In genomic region chr18:39039828-39040227, GRCh38 we compare ENCODE assay signal across 14 cellular contexts.
DNase-seq lines count a peak whose midpoint lies in the region; TF ChIP-seq lines count a peak whose summit lies in the region.
"Had no signal": no experiment of that assay in that cellular context is flagged by ENCODE, and none has a peak within 500 bp of the region (broad histone marks: within the 10 kb centered on the region; RNA-seq: fewer than 3 reads in every experiment).

No MANE protein-coding gene starts in this region.

- DNase-seq in ACHN (peak; percentile 35), epithelial cell of proximal tubule (ENCODE audit: low read depth) (peak; percentile 73), kidney tubule cell (ENCODE audit: low spot score) (peak; percentile 71), renal cortical epithelial cell (ENCODE audit: low read depth) (peak; percentile 73), NCI-H748 (lab: John Stamatoyannopoulos, UW; ENCODE audit: unreplicated experiment) (no peak), G401 (ENCODE audit: low spot score) (no peak)
- DNase-seq: AML-193; Caco-2; CD4-positive, alpha-beta T cell; DMS153; DND-41; EL; HCEC 1CT had no signal

- no peak overlapping the region for H3K4me3 ChIP-seq in epithelial cell of proximal tubule (ENCODE audit: low read depth, low read length)
- H3K4me3 ChIP-seq: GM23338 had no signal

- TF ChIP-seq CTCF in epithelial cell of proximal tubule (conservative IDR thresholded peaks at IDR 0.05; ENCODE audit: low read depth, low read length): no peak

- in situ Hi-C loops in ACHN (cut with HindIII; ENCODE audit: low pct_ligation_motif_present, low pct_unique_long_range_greater_than_20kb, low sequenced_read_pairs) (no loop called here), G401 (cut with HindIII; ENCODE audit: low sequenced_read_pairs) (no loop called here)

Comparison
In these comparisons a context has a peak if more than half of its experiments do, and no peak if none do; other contexts are left out.
1. DNase-seq: peak in ACHN (single experiment), epithelial cell of proximal tubule (single experiment), kidney tubule cell (single experiment) and renal cortical epithelial cell (single experiment); none in NCI-H748 (single experiment) and G401 (single experiment).